ENCODE assay signal across 1 cellular context in genomic region chr9:95852059-95853032, GRCh38.
TF ChIP-seq lines count a peak whose summit lies in the region.

No MANE protein-coding gene starts in this region.

TF ChIP-seq in WTC11, 78 proteins besides CTCF, POLR2A, EP300 and RAD21 (continued from another document):
- TF ChIP-seq ZNF281 (CRISPR knock-in tag; IDR thresholded peaks at IDR 0.05): no peak
- no peak for TF ChIP-seq JAZF1 (CRISPR knock-in tag; IDR thresholded peaks at IDR 0.05)
- TF ChIP-seq ZNF232 (CRISPR knock-in tag; IDR thresholded peaks at IDR 0.05): no peak
- no peak for TF ChIP-seq USF2 (CRISPR knock-in tag; IDR thresholded peaks at IDR 0.05)
- TF ChIP-seq TP53 (CRISPR knock-in tag; IDR thresholded peaks at IDR 0.05): no peak
